Comparison of ENCODE assay signal across 19 cellular contexts in the genomic region with DNA sequence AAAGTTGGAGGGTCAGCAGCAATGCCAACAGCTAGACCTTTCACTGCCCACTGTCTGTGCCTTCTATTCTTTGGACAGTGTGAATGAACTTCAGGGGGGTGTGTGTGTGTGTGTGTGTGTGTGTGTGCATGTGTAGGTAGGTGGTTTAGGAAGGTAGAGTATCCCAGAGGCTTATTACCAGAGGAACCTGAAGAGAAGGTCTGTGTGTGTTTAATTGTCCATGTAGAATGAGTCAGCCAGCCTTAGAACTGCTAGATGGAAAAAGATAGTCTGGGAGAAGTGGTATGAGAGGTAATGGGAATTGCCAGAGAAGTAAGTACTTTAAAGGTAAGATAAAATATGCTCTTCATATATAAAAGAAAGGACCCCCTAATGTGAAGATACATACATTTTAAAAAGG.
DNase-seq lines count a peak whose midpoint lies in the region; TF ChIP-seq lines count a peak whose summit lies in the region.
"Had no signal": no experiment of that assay in that cellular context is flagged by ENCODE, and none has a peak within 500 bp of the region (broad histone marks: within the 10 kb centered on the region; RNA-seq: fewer than 3 reads in every experiment).

No MANE protein-coding gene starts in this region.

- H3K4me3 Mint-ChIP-seq in activated T-cell treated with anti-CD3 and anti-CD28 coated beads, Interleukin-2, amount 50 U/mL, for 24 hours: no peak overlapping the region
- H3K4me3 Mint-ChIP-seq: B cell; CD8-positive, alpha-beta T cell; IgD-negative memory B cell had no signal

- no peak for TF ChIP-seq CTCF in astrocyte of the spinal cord (IDR thresholded peaks at IDR 0.05; ENCODE audit: low read depth, low read length)

- peaks cover 11% of the 10 kb centered on the region for H3K9me3 Mint-ChIP-seq in activated T-cell treated with anti-CD3 and anti-CD28 coated beads, Interleukin-2, amount 50 U/mL, for 24 hours
- H3K9me3 Mint-ChIP-seq: CD8-positive, alpha-beta T cell; IgD-negative memory B cell had no signal

- no peak overlapping the region for H3K27ac Mint-ChIP-seq in activated T-cell treated with anti-CD3 and anti-CD28 coated beads, Interleukin-2, amount 50 U/mL, for 24 hours
- H3K27ac Mint-ChIP-seq: B cell; CD8-positive, alpha-beta T cell; IgD-negative memory B cell had no signal

- no peaks in the 10 kb centered on the region for H3K27me3 Mint-ChIP-seq in activated T-cell treated with anti-CD3 and anti-CD28 coated beads, Interleukin-2, amount 50 U/mL, for 24 hours
- H3K27me3 Mint-ChIP-seq: B cell, IgD-negative memory B cell had no signal

- H3K36me3 Mint-ChIP-seq in activated T-cell treated with anti-CD3 and anti-CD28 coated beads, Interleukin-2, amount 50 U/mL, for 24 hours (ENCODE audit: low read depth): no peaks in the 10 kb centered on the region
- H3K36me3 Mint-ChIP-seq: CD8-positive, alpha-beta T cell; IgD-negative memory B cell had no signal

- no peak overlapping the region for H3K4me3 ChIP-seq in astrocyte of the spinal cord (ENCODE audit: low read depth, low read length)

- in situ Hi-C loops in astrocyte of the spinal cord (cut with HindIII; ENCODE audit: low sequenced_read_pairs): no loop called here
- in situ Hi-C loops in KBM-7 (cut with MboI; ENCODE audit: low pct_unique_long_range_greater_than_20kb, low sequenced_read_pairs): no loop called here

- DNase-seq in DMS53 (lab: John Stamatoyannopoulos, UW): peak; percentile 30
- DNase-seq in DMS53 treated with DMSO at 0.1 percent for 48 hours (lab: John Stamatoyannopoulos, UW; ENCODE audit: unreplicated experiment): no peak
- DNase-seq in astrocyte of the spinal cord (ENCODE audit: low read depth, low spot score): peak; percentile 3
- peak; percentile 86 for DNase-seq in kidney glomerular epithelial cell (lab: John Stamatoyannopoulos, UW)
- DNase-seq in renal cortical epithelial cell (ENCODE audit: low read depth): peak; percentile 97
- DNase-seq in KBM-7: no peak
- DNase-seq in NCI-H128 (lab: John Stamatoyannopoulos, UW; ENCODE audit: unreplicated experiment): no peak
- DNase-seq in activated T-cell treated with anti-CD3 and anti-CD28 coated beads, Interleukin-2, amount 50 U/mL, for 24 hours: no peak
- DNase-seq: Caco-2; CD8-positive, alpha-beta T cell; DMS 273 treated with DMSO at 0.1 percent for 48 hours; DND-41; NCI-H1092 treated with DMSO at 0.1 percent for 48 hours; NCI-H1436 treated with DMSO at 0.1 percent for 48 hours; NCI-H187 treated with DMSO at 0.1 percent for 48 hours; NCI-H524 treated with DMSO at 0.1 percent for 48 hours; SHP77 had no signal

- H3K4me1 Mint-ChIP-seq in activated T-cell treated with anti-CD3 and anti-CD28 coated beads, Interleukin-2, amount 50 U/mL, for 24 hours (ENCODE audit: low read depth): no peaks in the 10 kb centered on the region
- H3K4me1 Mint-ChIP-seq: B cell, IgD-negative memory B cell had no signal

Comparison
In these comparisons a context has a peak if more than half of its experiments do, and no peak if none do; other contexts are left out.
1. DNase-seq: peak in DMS53 (single experiment), astrocyte of the spinal cord (single experiment), kidney glomerular epithelial cell (single experiment) and renal cortical epithelial cell (single experiment); none in DMS53 treated with DMSO at 0.1 percent for 48 hours (single experiment), KBM-7 (single experiment), NCI-H128 (single experiment) and activated T-cell treated with anti-CD3 and anti-CD28 coated beads, Interleukin-2, amount 50 U/mL, for 24 hours (single experiment).